ENCODE assay signal across 10 cellular contexts in genomic region chr17:63523256-63523869, GRCh38. TPM values are rescaled to one million over a fixed set of nuclear protein-coding genes. Genes with fewer than 3 reads are reported as not detected.
DNase-seq lines count a peak whose midpoint lies in the region; ATAC-seq and TF ChIP-seq lines count a peak whose summit lies in the region.
"Had no signal": no experiment of that assay in that cellular context is flagged by ENCODE, and none has a peak within 500 bp of the region (broad histone marks: within the 10 kb centered on the region; RNA-seq: fewer than 3 reads in every experiment).

TSS of gene KCNH6 (plus strand) at chr17:63523358. CDS start at chr17:63523414, 56 bp downstream.

- ATAC-seq in stimulated activated naive CD8-positive, alpha-beta T cell treated with anti-CD3 and anti-CD28 coated beads, Interleukin-15, amount 100 ng/mL, for 72 hours, result no peak
- no peak for ATAC-seq in stimulated activated naive CD8-positive, alpha-beta T cell treated with anti-CD3 and anti-CD28 coated beads, Interleukin-15, Interleukin-2, amounts not matched to agents 100 U/mL and 50 U/mL, for 24 hours
- no peak for ATAC-seq in memory B cell (ENCODE audit: low read depth)

- no peaks in the 10 kb centered on the region for H3K9me3 ChIP-seq in MG63

- H3K4me3 ChIP-seq in MG63, result no peak within 1 kb of the TSS

- peak within 1 kb of the TSS; percentile 6 to 67 for H3K4me3 Mint-ChIP-seq in stimulated activated naive CD8-positive, alpha-beta T cell treated with anti-CD3 and anti-CD28 coated beads, Interleukin-15, amount 100 ng/mL, for 72 hours
- H3K4me3 Mint-ChIP-seq in MCF 10A (ENCODE audit: unreplicated experiment) (peak within 1 kb of the TSS; percentile 4), memory B cell (peak within 1 kb of the TSS; percentile 40), CD14-positive monocyte (peak within 1 kb of the TSS in 1 of 2 donors; percentile 77)

- TF ChIP-seq CTCF in MCF 10A (IDR thresholded peaks at IDR 0.05; ENCODE audit: unreplicated experiment) (no peak), CD14-positive monocyte (IDR thresholded peaks at IDR 0.05) (no peak)

- no peak within 1 kb of the TSS for H3K27ac Mint-ChIP-seq in stimulated activated naive CD8-positive, alpha-beta T cell treated with anti-CD3 and anti-CD28 coated beads, Interleukin-15, amount 100 ng/mL, for 72 hours
- no peak within 1 kb of the TSS for H3K27ac Mint-ChIP-seq in MCF 10A (ENCODE audit: low read depth, unreplicated experiment)
- H3K27ac Mint-ChIP-seq in memory B cell, result no peak within 1 kb of the TSS
- H3K27ac Mint-ChIP-seq in CD14-positive monocyte, result peak within 1 kb of the TSS in 1 of 7 donors; percentile 32

- no peaks in the 10 kb centered on the region for H3K9me3 Mint-ChIP-seq in stimulated activated naive CD8-positive, alpha-beta T cell treated with anti-CD3 and anti-CD28 coated beads, Interleukin-15, amount 100 ng/mL, for 72 hours
- H3K9me3 Mint-ChIP-seq in MCF 10A (ENCODE audit: unreplicated experiment), result no peaks in the 10 kb centered on the region
- peaks cover 3% of the 10 kb centered on the region for H3K9me3 Mint-ChIP-seq in memory B cell
- peaks cover 0 to 5% (median 3%) of the 10 kb centered on the region in 7 donors for H3K9me3 Mint-ChIP-seq in CD14-positive monocyte

- intact Hi-C loops in MCF 10A (cut with micrococcal nuclease) (no loop called here), CD14-positive monocyte (cut with micrococcal nuclease) (no loop called here)

- peaks cover 11% of the 10 kb centered on the region for H3K4me1 Mint-ChIP-seq in stimulated activated naive CD8-positive, alpha-beta T cell treated with anti-CD3 and anti-CD28 coated beads, Interleukin-15, amount 100 ng/mL, for 72 hours
- H3K4me1 Mint-ChIP-seq in MCF 10A (ENCODE audit: insufficient read depth, unreplicated experiment) (no peaks in the 10 kb centered on the region), memory B cell (peaks cover 5% of the 10 kb centered on the region), CD14-positive monocyte (peaks cover 2% of the 10 kb centered on the region)

- no peaks in the 10 kb centered on the region; the same call in 1 of the 2 replicates for H3K27me3 ChIP-seq in MG63

- POLR2A ChIA-PET in MCF 10A (lab: Yijun Ruan, JAX), result interaction anchor here (1.1 to 1.9 kb wide), 2 partner anchors 15 to 27 kb away, joined by 4 to 8 read pairs; partner anchors contain the start of gene DCAF7

- no peak for DNase-seq in stimulated activated naive CD8-positive, alpha-beta T cell treated with anti-CD3 and anti-CD28 coated beads, Interleukin-15, amount 100 ng/mL, for 72 hours
- no peak for DNase-seq in stimulated activated naive CD8-positive, alpha-beta T cell treated with anti-CD3 and anti-CD28 coated beads, Interleukin-15, Interleukin-2, amounts not matched to agents 100 U/mL and 50 U/mL, for 24 hours
- DNase-seq in MCF 10A (ENCODE audit: unreplicated experiment) (no peak), memory B cell (ENCODE audit: low spot score in 2 of 2) (no peak), SK-N-DZ (ENCODE audit: low spot score) (no peak), CD14-positive monocyte (ENCODE audit: low spot score) (no peak), medulla oblongata (ENCODE audit: extremely low spot score) (no peak), MG63 (no peak)

- H3K27me3 Mint-ChIP-seq in stimulated activated naive CD8-positive, alpha-beta T cell treated with anti-CD3 and anti-CD28 coated beads, Interleukin-15, amount 100 ng/mL, for 72 hours, result peaks cover 67% of the 10 kb centered on the region
- H3K27me3 Mint-ChIP-seq in MCF 10A (ENCODE audit: insufficient read depth, unreplicated experiment) (peaks cover 37% of the 10 kb centered on the region), memory B cell (peaks cover 26% of the 10 kb centered on the region), CD14-positive monocyte (ENCODE audit: low read depth in 3 of 3) (peaks cover 19 to 37% (median 29%) of the 10 kb centered on the region in 3 donors)

- no peaks in the 10 kb centered on the region for H3K36me3 ChIP-seq in MG63
- H3K36me3 ChIP-seq: tibial nerve had no signal

- BruUV-seq in MCF 10A (replicated peaks; lab: Mats Ljungman, UMichigan), result no TSS peak

- H3K36me3 Mint-ChIP-seq in MCF 10A (ENCODE audit: insufficient read depth, unreplicated experiment) (no peaks in the 10 kb centered on the region), memory B cell (no peaks in the 10 kb centered on the region), CD14-positive monocyte (no peaks in the 10 kb centered on the region)

- CTCF ChIA-PET in MCF 10A (lab: Yijun Ruan, JAX), result no interaction called here

RNA-seq across cellular contexts. Expression of gene KCNH6, which starts in this region (rescaled TPM):
- total RNA-seq in MCF 10A (2022), result not detected in 2 replicates
- polyA plus RNA-seq in SK-N-DZ (2014; cell fraction: cytosol; rRNA removed), result 0.10 TPM in 1 of 2 replicates, not detected in the other
- 0.06 TPM in 1 of 2 replicates, not detected in the other for polyA plus RNA-seq in SK-N-DZ (2014; cell fraction: nucleus; rRNA removed)
- not detected for polyA plus RNA-seq in CD14-positive monocyte
- not detected in 2 replicates for total RNA-seq in MG63 (2014; rRNA removed; shearing (Covaris generic); ENCODE audit: low replicate concordance)
- total RNA-seq: mesenteric fat pad, tibial nerve had no signal
